Comparison of ENCODE assay signal across 15 cellular contexts in the genomic region with DNA sequence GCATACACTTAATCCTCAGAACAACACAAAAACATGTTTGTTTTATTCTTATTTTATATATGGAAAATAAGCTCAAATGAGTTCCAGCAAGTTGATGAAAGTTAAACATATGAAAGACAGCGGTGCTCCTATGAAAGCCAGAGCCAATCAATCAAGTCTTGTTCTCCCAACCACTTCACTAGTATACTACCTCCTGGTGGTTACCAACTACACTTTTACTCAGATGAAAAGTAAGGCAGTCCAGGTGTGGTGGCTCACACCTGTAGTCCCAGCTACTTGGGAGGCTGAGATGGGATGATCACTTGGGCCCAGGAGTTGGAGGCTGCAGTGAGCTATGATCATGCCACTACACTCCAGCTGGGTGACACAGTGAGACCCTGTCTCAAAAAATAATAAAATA.
A peak's percentile ranks its signal among the peaks of the same experiment; 100 is the strongest.
DNase-seq lines count a peak whose midpoint lies in the region; ATAC-seq and TF ChIP-seq lines count a peak whose summit lies in the region.
"Had no signal": no experiment of that assay in that cellular context is flagged by ENCODE, and none has a peak within 500 bp of the region (broad histone marks: within the 10 kb centered on the region; RNA-seq: fewer than 3 reads in every experiment).

No MANE protein-coding gene starts in this region.

- H3K27me3 Mint-ChIP-seq in H9 (ENCODE audit: low read depth): no peaks in the 10 kb centered on the region
- H3K27me3 Mint-ChIP-seq: B cell had no signal

- intact Hi-C loops in PC-3 (cut with micrococcal nuclease): no loop called here

- no peak overlapping the region for H3K27ac Mint-ChIP-seq in H9
- H3K27ac Mint-ChIP-seq: B cell; CD8-positive, alpha-beta T cell; HFFc6 had no signal

- H3F3A ChIP-seq in PC-3 (ENCODE audit: low read length, unreplicated experiment): no peaks in the 10 kb centered on the region

- CTCF ChIA-PET in PC-3 (lab: Charles Lee): no interaction called here

- H4K20me1 ChIP-seq in H9 (ENCODE audit: control insufficient read depth, insufficient read depth, insufficient read length) (no peaks in the 10 kb centered on the region), PC-3 (ENCODE audit: low read length) (no peaks in the 10 kb centered on the region)
- H4K20me1 ChIP-seq: BLaER1 treated with 17β-estradiol and CSF1 and Interleukin-3, amounts not matched to agents 10 nM and 100 nM had no signal

- H2BK20ac ChIP-seq in H9 (ENCODE audit: low read depth, low read length, poor library complexity, severe bottlenecking): no peak overlapping the region

- H3K9me3 ChIP-seq in H9 (ENCODE audit: control insufficient read depth, low read depth, low read length) (no peaks in the 10 kb centered on the region), PC-3 (ENCODE audit: low read length) (no peaks in the 10 kb centered on the region)
- H3K9me3 ChIP-seq: HAP-1 had no signal

- no peaks in the 10 kb centered on the region for H3K9me2 ChIP-seq in PC-3 (replicated peaks; ENCODE audit: low read length)

- H3K4me2 ChIP-seq in H9 (ENCODE audit: insufficient read depth, insufficient read length, low read length): no peak overlapping the region
- H3K4me2 ChIP-seq in PC-3 (ENCODE audit: low read length): no peak overlapping the region
- H3K4me2 ChIP-seq: BLaER1 treated with 17β-estradiol and CSF1 and Interleukin-3, amounts not matched to agents 10 nM and 100 nM; KMS-11 had no signal

- TF ChIP-seq CTCF in H9 (conservative IDR thresholded peaks at IDR 0.05): peak; percentile 44; the same call in 2 of the 3 replicates
- TF ChIP-seq CTCF in PC-3 (conservative IDR thresholded peaks at IDR 0.05; ENCODE audit: low read depth, low read length): 0 out of 2 replicates have a peak, but pooled peaks have one; percentile 9
- no peak for TF ChIP-seq CTCF in foreskin keratinocyte (conservative IDR thresholded peaks at IDR 0.05)

- peaks cover 3% of the 10 kb centered on the region; the same call in 1 of the 2 replicates for H3K79me2 ChIP-seq in H9 (ENCODE audit: insufficient read depth, low read length)
- H3K79me2 ChIP-seq in PC-3 (ENCODE audit: low read length): no peaks in the 10 kb centered on the region

- H2AK5ac ChIP-seq in H9 (ENCODE audit: insufficient read length, low read length): no peak overlapping the region

- H3K4me3 Mint-ChIP-seq in H9: no peak overlapping the region
- H3K4me3 Mint-ChIP-seq: B cell; CD8-positive, alpha-beta T cell; HFFc6 had no signal

- no peak overlapping the region for H2BK12ac ChIP-seq in H9 (ENCODE audit: insufficient read length, low read depth, low read length)

- H3K27ac ChIP-seq in H9 (ENCODE audit: insufficient read length, low read depth, low read length): no peak overlapping the region
- H3K27ac ChIP-seq in PC-3 (ENCODE audit: low read length): no peak overlapping the region
- H3K27ac ChIP-seq in foreskin keratinocyte: no peak overlapping the region
- H3K27ac ChIP-seq: BLaER1 treated with 17β-estradiol and CSF1 and Interleukin-3, amounts not matched to agents 10 nM and 100 nM; KMS-11 had no signal

- no peak for ATAC-seq in PC-3
- ATAC-seq in foreskin keratinocyte: peak; percentile 26
- no peak for ATAC-seq in HG03097 (IDR thresholded peaks at IDR 0.05; ENCODE audit: low FRiP score, unreplicated experiment)
- ATAC-seq in HG03442 (IDR thresholded peaks at IDR 0.05; ENCODE audit: unreplicated experiment): no peak
- ATAC-seq: CD8-positive, alpha-beta T cell had no signal

- H3K56ac ChIP-seq in H9 (ENCODE audit: insufficient read length, low read depth, low read length): no peak overlapping the region

- H3K36me3 Mint-ChIP-seq in H9 (ENCODE audit: insufficient read depth in 1 of 3, low read depth in 3 of 3): peaks cover 3 to 18% (median 10%) of the 10 kb centered on the region in 3 experiments; a peak in 5 of 7 replicates
- H3K36me3 Mint-ChIP-seq: CD8-positive, alpha-beta T cell had no signal

- no peak overlapping the region for H3K9ac ChIP-seq in H9 (ENCODE audit: extremely low read depth, insufficient read length, low read length)
- no peak overlapping the region for H3K9ac ChIP-seq in PC-3 (ENCODE audit: low read length)
- H3K9ac ChIP-seq: BLaER1 treated with 17β-estradiol and CSF1 and Interleukin-3, amounts not matched to agents 10 nM and 100 nM; KMS-11 had no signal

- H3K4me1 Mint-ChIP-seq in H9: peaks cover 16 to 29% of the 10 kb centered on the region in 2 experiments
- H3K4me1 Mint-ChIP-seq: B cell had no signal

- no peaks in the 10 kb centered on the region for H3K36me3 ChIP-seq in PC-3 (ENCODE audit: low read depth, low read length)
- H3K36me3 ChIP-seq: BLaER1 treated with 17β-estradiol and CSF1 and Interleukin-3, amounts not matched to agents 10 nM and 100 nM; HAP-1 had no signal

- no peaks in the 10 kb centered on the region for H3K23me2 ChIP-seq in H9 (ENCODE audit: insufficient read length, low read depth, low read length, poor library complexity, severe bottlenecking)

- H3K4me1 ChIP-seq in H9 (ENCODE audit: insufficient read depth, low read length) (peaks cover 6% of the 10 kb centered on the region), PC-3 (ENCODE audit: insufficient read depth, low read length) (no peaks in the 10 kb centered on the region), foreskin keratinocyte (no peaks in the 10 kb centered on the region)
- H3K4me1 ChIP-seq: HAP-1 had no signal

- no peak overlapping the region for H2AFZ ChIP-seq in H9 (ENCODE audit: low read length)
- no peak overlapping the region for H2AFZ ChIP-seq in PC-3 (ENCODE audit: low read length)

- H2BK15ac ChIP-seq in H9 (ENCODE audit: low read depth, low read length): no peak overlapping the region

- H3K9me3 Mint-ChIP-seq in H9: no peaks in the 10 kb centered on the region
- H3K9me3 Mint-ChIP-seq: HFFc6 had no signal

- DNase-seq in H9 (no peak), PC-3 (no peak), foreskin keratinocyte (no peak), NCI-H2107 treated with DMSO at 0.1 percent for 48 hours (lab: John Stamatoyannopoulos, UW; ENCODE audit: unreplicated experiment) (no peak)
- DNase-seq: CD8-positive, alpha-beta T cell; DMS79; GDM1; GOT3; HFFc6 had no signal

- POLR2A ChIA-PET in PC-3 (lab: Charles Lee; ENCODE audit: unreplicated experiment): interaction anchor here (0.6 kb wide), 1 partner anchor 144 kb away, joined by 4 read pairs; no protein-coding TSS in a partner anchor

- H3K4me3 ChIP-seq in PC-3 (ENCODE audit: low read length): no peak overlapping the region
- H3K4me3 ChIP-seq: BLaER1 treated with 17β-estradiol and CSF1 and Interleukin-3, amounts not matched to agents 10 nM and 100 nM; HAP-1 had no signal

- no peak overlapping the region for H3K18ac ChIP-seq in H9 (ENCODE audit: insufficient read length, low read depth, low read length)

- H3K27me3 ChIP-seq in H9 (ENCODE audit: insufficient read depth, low read length): no peaks in the 10 kb centered on the region
- no peaks in the 10 kb centered on the region for H3K27me3 ChIP-seq in PC-3 (ENCODE audit: low read length)
- no peaks in the 10 kb centered on the region for H3K27me3 ChIP-seq in foreskin keratinocyte
- H3K27me3 ChIP-seq: BLaER1 treated with 17β-estradiol and CSF1 and Interleukin-3, amounts not matched to agents 10 nM and 100 nM had no signal

- H3K23ac ChIP-seq in H9 (ENCODE audit: insufficient read length, low read depth, low read length): no peak overlapping the region

- no peak overlapping the region for H2BK5ac ChIP-seq in H9 (ENCODE audit: insufficient read length, low read length)

- no peak overlapping the region for H4K5ac ChIP-seq in H9 (ENCODE audit: insufficient read length, low read depth, low read length)

- no peak overlapping the region for H3T11ph ChIP-seq in H9 (ENCODE audit: low read length)

- WGBS in H9 (ENCODE audit: extremely low coverage, insufficient read length, low lambda C conversion rate): no CpG with 5 or more reads among the region's 1 CpG

- H3K14ac ChIP-seq in H9 (ENCODE audit: insufficient read depth, low read length): no peak overlapping the region

- peaks cover 2% of the 10 kb centered on the region for H3K79me1 ChIP-seq in H9 (ENCODE audit: insufficient read depth, low read depth, low read length, poor library complexity, severe bottlenecking)

- no peak overlapping the region for H4K91ac ChIP-seq in H9 (ENCODE audit: insufficient read length, low read depth, low read length)

- BruUV-seq in PC-3 (replicated peaks; lab: Mats Ljungman, UMichigan): no TSS peak

- H4K8ac ChIP-seq in H9 (replicated peaks; ENCODE audit: insufficient read length, low read depth, low read length): no peak overlapping the region

- H3K4ac ChIP-seq in H9 (ENCODE audit: low read depth, low read length): no peak overlapping the region

- H2BK120ac ChIP-seq in H9 (ENCODE audit: low read depth, low read length, poor library complexity, severe bottlenecking): no peak overlapping the region
